Comparison of ENCODE assay signal across 9 cellular contexts in genomic region chr13:111210488-111210887, GRCh38.
DNase-seq lines count a peak whose midpoint lies in the region; ATAC-seq and TF ChIP-seq lines count a peak whose summit lies in the region.
"Had no signal": no experiment of that assay in that cellular context is flagged by ENCODE, and none has a peak within 500 bp of the region (broad histone marks: within the 10 kb centered on the region; RNA-seq: fewer than 3 reads in every experiment).

No MANE protein-coding gene starts in this region.

- H3K9me3 ChIP-seq in sigmoid colon = no peaks in the 10 kb centered on the region

- TF ChIP-seq POLR2A in sigmoid colon (IDR thresholded peaks at IDR 0.05) = no peak

- H3K27ac Mint-ChIP-seq in activated T-helper 17 cell treated with anti-CD3 and anti-CD28 coated beads, Interleukin-2, amount 50 U/mL, for 72 hours = peak overlapping the region; percentile 55

- peak overlapping the region; percentile 1 to 54 (median 34) for H3K27ac ChIP-seq in sigmoid colon

- H3K27me3 ChIP-seq in sigmoid colon = no peaks in the 10 kb centered on the region

- 74 to 80% methylated on average over 9 of the region's 9 CpGs for WGBS in sigmoid colon, 2 donors

- TF ChIP-seq CTCF in sigmoid colon (IDR thresholded peaks at IDR 0.05) = no peak

- H3K36me3 Mint-ChIP-seq in activated T-helper 17 cell treated with anti-CD3 and anti-CD28 coated beads, Interleukin-2, amount 50 U/mL, for 72 hours (ENCODE audit: low read depth) = peaks cover 45% of the 10 kb centered on the region

- no peaks in the 10 kb centered on the region for H3K36me3 ChIP-seq in sigmoid colon

- H3K4me3 Mint-ChIP-seq in activated T-helper 17 cell treated with anti-CD3 and anti-CD28 coated beads, Interleukin-2, amount 50 U/mL, for 72 hours = no peak overlapping the region

- no peak for TF ChIP-seq EP300 in sigmoid colon (IDR thresholded peaks at IDR 0.05)

- peak; percentile 65 for DNase-seq in GM04503 (ENCODE audit: low read depth)
- no peak for DNase-seq in left cardiac atrium
- no peak for DNase-seq in sigmoid colon
- no peak for DNase-seq in mesenteric fat pad (ENCODE audit: low spot score)
- DNase-seq: NCI-H510A had no signal

- no peaks in the 10 kb centered on the region for H3K9me3 Mint-ChIP-seq in activated T-helper 17 cell treated with anti-CD3 and anti-CD28 coated beads, Interleukin-2, amount 50 U/mL, for 72 hours

- intact Hi-C loops in left cardiac atrium (cut with DNase I) (loop anchor here in 1 of 2 donors (10.0 kb wide), 1 partner anchor 296 kb away; the partner anchor contains the start of gene ANKRD10), sigmoid colon (cut with DNase I) (loop anchor here (10.0 kb wide), 1 partner anchor 496 kb away; the partner anchor contains the start of gene ING1)

- peak overlapping the region in 1 of 4 donors; percentile 0 for H3K4me3 ChIP-seq in sigmoid colon

- H3K4me1 ChIP-seq in sigmoid colon = peaks cover 0 to 48% (median 32%) of the 10 kb centered on the region in 4 donors

- no peaks in the 10 kb centered on the region for H3K27me3 Mint-ChIP-seq in activated T-helper 17 cell treated with anti-CD3 and anti-CD28 coated beads, Interleukin-2, amount 50 U/mL, for 72 hours

- no peak for ATAC-seq in activated T-helper 17 cell treated with anti-CD3 and anti-CD28 coated beads, Interleukin-2, amount 50 U/mL, for 72 hours (replicated peaks)
- ATAC-seq in left cardiac atrium (peak; percentile 77 to 83), HG03354 (IDR thresholded peaks at IDR 0.05; ENCODE audit: poor library complexity, severe bottlenecking, unreplicated experiment) (no peak), GM19035 (IDR thresholded peaks at IDR 0.05; ENCODE audit: unreplicated experiment) (no peak), HG03135 (IDR thresholded peaks at IDR 0.05; ENCODE audit: unreplicated experiment) (no peak)

- peaks cover 39% of the 10 kb centered on the region for H3K4me1 Mint-ChIP-seq in activated T-helper 17 cell treated with anti-CD3 and anti-CD28 coated beads, Interleukin-2, amount 50 U/mL, for 72 hours

Comparison
In these comparisons a context has a peak if more than half of its experiments do, and no peak if none do; other contexts are left out.
1. ATAC-seq: peak in left cardiac atrium (2 of 2); none in activated T-helper 17 cell treated with anti-CD3 and anti-CD28 coated beads, Interleukin-2, amount 50 U/mL, for 72 hours (single experiment), HG03354 (single experiment), GM19035 (single experiment) and HG03135 (single experiment).